Comparison of ENCODE assay signal across 8 cellular contexts in genomic region chr6:13711726-13712484, GRCh38. TPM values are rescaled to one million over a fixed set of nuclear protein-coding genes. Genes with fewer than 3 reads are reported as not detected.
A peak's percentile ranks its signal among the peaks of the same experiment; 100 is the strongest.
DNase-seq lines count a peak whose midpoint lies in the region; ATAC-seq and TF ChIP-seq lines count a peak whose summit lies in the region.

Gene RANBP9, minus strand, starts transcription at chr6:13711835. Its CDS starts 330 bp downstream, at chr6:13711505.

- H3K27ac ChIP-seq in DND-41 (ENCODE audit: low read length) (peak within 1 kb of the TSS; percentile 92), KOPT-K1 (ENCODE audit: low read depth, low read length, poor library complexity, severe bottlenecking) (peak within 1 kb of the TSS; percentile 84), fibroblast of lung (ENCODE audit: insufficient read depth, low read length) (peak within 1 kb of the TSS; percentile 86)

- no peaks in the 10 kb centered on the region for H3K9me3 Mint-ChIP-seq in naive thymus-derived CD8-positive, alpha-beta T cell

- H3K36me3 Mint-ChIP-seq in naive thymus-derived CD8-positive, alpha-beta T cell, result no peaks in the 10 kb centered on the region

- H4K20me1 ChIP-seq in DND-41 (ENCODE audit: insufficient read depth, low read length) (peaks cover 34% of the 10 kb centered on the region), fibroblast of lung (ENCODE audit: control insufficient read depth, extremely low read depth, insufficient read depth, low read length) (no peaks in the 10 kb centered on the region)

- POLR2A ChIA-PET in naive thymus-derived CD8-positive, alpha-beta T cell (lab: Charles Lee), result interaction anchor here (0.6 to 5.6 kb wide), 26 partner anchors 9 to 1594 kb away, joined by 3 to 103 read pairs (median 4); partner anchors contain the start of genes JARID2, MCUR1, NOL7 and SIRT5

- H3K79me2 ChIP-seq in DND-41 (ENCODE audit: insufficient read depth, low read length), result peaks cover 60% of the 10 kb centered on the region
- H3K79me2 ChIP-seq in fibroblast of lung (ENCODE audit: control insufficient read depth, insufficient read depth, low read length), result peaks cover 40% of the 10 kb centered on the region

- DNase-seq in DND-41, result peak; percentile 95
- DNase-seq in RKO (ENCODE audit: low spot score), result peak; percentile 87
- DNase-seq in activated T-helper 1 cell treated with anti-CD3 and anti-CD28 coated beads, Interleukin-2, amount 50 U/mL, for 16 hours (ENCODE audit: low read depth in 1 of 2, low spot score in 1 of 2), result peak; percentile 72 to 76
- DNase-seq in fibroblast of lung (ENCODE audit: low read depth in 2 of 2), result peak; percentile 92
- peak; percentile 86 to 96 (median 90) for DNase-seq in naive thymus-derived CD8-positive, alpha-beta T cell
- peak; percentile 82 to 96 (median 88) for DNase-seq in stimulated activated naive CD4-positive, alpha-beta T cell (lab: John Stamatoyannopoulos, UW)

- H3K4me2 ChIP-seq in DND-41 (ENCODE audit: insufficient read depth, low read length) (peak within 1 kb of the TSS; percentile 72), fibroblast of lung (ENCODE audit: extremely low read depth, insufficient read depth, low read length) (peak within 1 kb of the TSS; percentile 95)

- H3K27ac Mint-ChIP-seq in naive thymus-derived CD8-positive, alpha-beta T cell, result peak within 1 kb of the TSS; percentile 95 to 99 (median 98)

- peak within 1 kb of the TSS; percentile 77 for H3K9ac ChIP-seq in DND-41 (ENCODE audit: low read depth, low read length)
- peak within 1 kb of the TSS; percentile 82 for H3K9ac ChIP-seq in fibroblast of lung (ENCODE audit: insufficient read depth, low read length)

- no peaks in the 10 kb centered on the region for H3K27me3 Mint-ChIP-seq in naive thymus-derived CD8-positive, alpha-beta T cell

- H3K27me3 ChIP-seq in DND-41 (ENCODE audit: insufficient read depth, low read length, poor library complexity) (no peaks in the 10 kb centered on the region), fibroblast of lung (ENCODE audit: control insufficient read depth, insufficient read depth, low read length) (no peaks in the 10 kb centered on the region)

- TF ChIP-seq CTCF in DND-41 (IDR thresholded peaks at IDR 0.05; ENCODE audit: borderline replicate concordance, extremely low read depth, low read length, poor library complexity, severe bottlenecking) (no peak), fibroblast of lung (conservative IDR thresholded peaks at IDR 0.05 in 1 of 2, IDR thresholded peaks at IDR 0.05 in 1 of 2; ENCODE audit: low read depth in 1 of 2, low read length in 2 of 2) (no peak)

- H3K36me3 ChIP-seq in DND-41 (ENCODE audit: insufficient read depth, low read length), result no peaks in the 10 kb centered on the region; the same call in 1 of the 2 replicates
- peaks cover 8% of the 10 kb centered on the region; the same call in 1 of the 2 replicates for H3K36me3 ChIP-seq in KOPT-K1 (ENCODE audit: insufficient read depth, low read length)
- H3K36me3 ChIP-seq in fibroblast of lung (ENCODE audit: control insufficient read depth, insufficient read depth, low read length), result no peaks in the 10 kb centered on the region

- peaks cover 19 to 53% (median 38%) of the 10 kb centered on the region in 4 donors for H3K4me1 Mint-ChIP-seq in naive thymus-derived CD8-positive, alpha-beta T cell

- H3K4me1 ChIP-seq in DND-41 (ENCODE audit: insufficient read depth, low read length) (peaks cover 38% of the 10 kb centered on the region), fibroblast of lung (ENCODE audit: control insufficient read depth, extremely low read depth, insufficient read depth, low read length) (peaks cover 2% of the 10 kb centered on the region)

- H3K9me3 ChIP-seq in DND-41 (ENCODE audit: insufficient read depth, low read length, severe bottlenecking) (no peaks in the 10 kb centered on the region), KOPT-K1 (ENCODE audit: insufficient read depth, low read length, poor library complexity, severe bottlenecking) (peaks cover 3% of the 10 kb centered on the region), fibroblast of lung (ENCODE audit: control insufficient read depth, insufficient read depth, low read depth, low read length) (no peaks in the 10 kb centered on the region)

- H2AFZ ChIP-seq in DND-41 (ENCODE audit: low read depth, low read length) (peak within 1 kb of the TSS; percentile 77), fibroblast of lung (ENCODE audit: low read length) (peak within 1 kb of the TSS; percentile 96)

- H3K4me3 Mint-ChIP-seq in naive thymus-derived CD8-positive, alpha-beta T cell, result peak within 1 kb of the TSS; percentile 93 to 99 (median 97)

- H3K4me3 ChIP-seq in DND-41 (ENCODE audit: low read depth in 1 of 2, low read length in 2 of 2) (peak within 1 kb of the TSS; percentile 62 to 87), fibroblast of lung (replicated peaks in 1 of 4; ENCODE audit: control extremely low read depth in 1 of 4, insufficient read depth in 1 of 4, low read depth in 3 of 4, low read length in 4 of 4) (peak within 1 kb of the TSS; percentile 82 to 95 (median 87))

- peak; percentile 86 for ATAC-seq in DND-41 (ENCODE audit: insufficient read depth, low read depth)
- ATAC-seq in GM21786 (IDR thresholded peaks at IDR 0.05; ENCODE audit: unreplicated experiment), result peak; percentile 70
- peak; percentile 83 for ATAC-seq in naive thymus-derived CD8-positive, alpha-beta T cell

RNA-seq across cellular contexts. Expression of gene RANBP9, which starts in this region (rescaled TPM):
- 39.8 and 48.7 TPM in 2 replicates for total RNA-seq in fibroblast of lung
- 46.2 and 46.7 TPM in 2 replicates for polyA plus RNA-seq in fibroblast of lung
- 30.6 and 35.2 TPM in 2 replicates for polyA plus RNA-seq in fibroblast of lung (2012)
- polyA minus RNA-seq in fibroblast of lung (ENCODE audit: low replicate concordance), result 9.3 and 12.2 TPM in 2 replicates
- 10 to 100 TPM; 50.4 to 57.2 TPM for total RNA-seq in naive thymus-derived CD8-positive, alpha-beta T cell
- 1 to 10 TPM; 1.9 to 5.6 (median 3.9) TPM for polyA plus RNA-seq in naive thymus-derived CD8-positive, alpha-beta T cell

Comparison
In these comparisons a context has a peak if more than half of its experiments do, and no peak if none do; other contexts are left out.
1. Peak in every context shown above with its lines: DNase-seq, ATAC-seq, H3K4me3 ChIP-seq and H3K27ac ChIP-seq.